ENCODE assay signal across 9 cellular contexts in the genomic region with DNA sequence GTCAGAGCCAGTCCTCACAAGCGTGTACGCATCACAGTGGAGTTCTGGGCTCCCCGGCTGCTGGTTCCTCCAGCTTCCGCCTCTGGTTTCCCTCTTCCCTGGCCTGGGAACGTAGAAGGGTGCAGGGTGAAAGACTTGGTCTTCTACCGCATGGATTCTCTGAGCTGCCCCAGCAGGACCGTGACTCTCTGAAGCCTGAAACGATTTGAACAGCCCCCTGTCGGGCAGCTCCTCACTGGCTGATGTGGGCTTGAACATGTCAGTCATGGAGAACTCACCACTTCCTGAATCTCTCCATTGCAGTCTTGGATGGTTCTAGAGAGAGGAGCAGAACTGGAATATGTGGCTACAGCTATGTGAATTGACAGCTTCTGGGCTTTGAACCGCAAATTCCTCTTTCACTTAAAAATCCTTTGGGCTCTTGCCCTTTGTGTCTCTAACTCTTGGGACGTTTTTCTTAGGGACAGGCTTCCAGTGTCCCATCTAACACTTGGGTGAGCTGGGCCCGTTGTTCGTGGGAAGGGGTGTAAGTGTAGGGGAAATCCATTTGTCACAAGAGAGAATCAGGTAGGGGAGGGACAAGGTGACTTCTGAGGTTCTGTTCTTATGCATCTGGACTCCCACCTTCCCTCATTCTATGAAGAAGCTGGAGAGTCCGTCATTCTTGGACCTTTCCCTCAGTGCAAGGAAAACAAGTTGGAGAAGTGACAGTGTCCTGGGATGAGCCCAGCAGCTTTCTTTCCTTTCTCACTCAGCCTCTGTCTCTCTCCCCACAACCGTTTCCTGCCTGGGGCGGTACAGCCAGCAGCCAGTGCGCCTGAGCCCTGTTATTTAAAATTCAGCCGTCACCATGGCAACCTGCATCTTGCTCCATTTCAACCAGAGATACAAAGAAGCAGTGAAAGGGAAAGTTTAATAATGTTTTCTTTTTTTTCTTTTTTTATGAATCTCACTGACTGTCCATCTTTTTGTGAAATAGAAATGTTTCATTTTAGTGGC.
DNase-seq lines count a peak whose midpoint lies in the region; ATAC-seq and TF ChIP-seq lines count a peak whose summit lies in the region.
"Had no signal": no experiment of that assay in that cellular context is flagged by ENCODE, and none has a peak within 500 bp of the region (broad histone marks: within the 10 kb centered on the region; RNA-seq: fewer than 3 reads in every experiment).

No MANE protein-coding gene starts in this region.

- no peak overlapping the region for H3K9ac ChIP-seq in SK-N-SH

- no peak overlapping the region for H3K4me2 ChIP-seq in SK-N-SH

- H3K9me3 Mint-ChIP-seq in central memory CD8-positive, alpha-beta T cell, result no peaks in the 10 kb centered on the region
- H3K9me3 Mint-ChIP-seq in natural killer cell, result no peaks in the 10 kb centered on the region

- H3K4me3 ChIP-seq in SK-N-SH (ENCODE audit: low read depth in 2 of 2, low read length in 1 of 2), result no peak overlapping the region
- no peak overlapping the region for H3K4me3 ChIP-seq in transverse colon
- H3K4me3 ChIP-seq in testis, result no peak overlapping the region

- intact Hi-C loops in natural killer cell (cut with micrococcal nuclease), result loop anchor here (2.0 kb wide), 1 partner anchor 38 kb away; no protein-coding TSS in a partner anchor
- intact Hi-C loops in transverse colon (cut with DNase I; ENCODE audit: low total_unique reads), result no loop called here
- intact Hi-C loops in testis (cut with DNase I; ENCODE audit: low total_unique reads), result no loop called here

- H3K27me3 ChIP-seq in SK-N-SH (ENCODE audit: insufficient read depth) (no peaks in the 10 kb centered on the region), transverse colon (no peaks in the 10 kb centered on the region), testis (no peaks in the 10 kb centered on the region)

- H3K9me2 ChIP-seq in SK-N-SH, result no peaks in the 10 kb centered on the region

- H3F3A ChIP-seq in SK-N-SH (replicated peaks; ENCODE audit: insufficient read depth), result no peaks in the 10 kb centered on the region

- CTCF ChIA-PET in SK-N-SH (lab: Yijun Ruan, JAX), result interaction anchor here (1.3 to 2.3 kb wide), 3 partner anchors 21 to 67 kb away, joined by 5 to 10 read pairs (median 9); no protein-coding TSS in a partner anchor

- no peak for TF ChIP-seq EP300 in SK-N-SH (IDR thresholded peaks at IDR 0.05; ENCODE audit: borderline replicate concordance in 1 of 2, low read depth in 1 of 2, low read length in 1 of 2)
- no peak for TF ChIP-seq EP300 in transverse colon (IDR thresholded peaks at IDR 0.05; ENCODE audit: low read depth)

- peak overlapping the region; percentile 42 for H3K4me3 Mint-ChIP-seq in central memory CD8-positive, alpha-beta T cell
- peak overlapping the region; percentile 43 for H3K4me3 Mint-ChIP-seq in natural killer cell

- POLR2A ChIA-PET in SK-N-SH (lab: Yijun Ruan, JAX), result no interaction called here

- in situ Hi-C loops in transverse colon (cut with MboI; ENCODE audit: low pct_ligation_motif_present in 1 of 4, low pct_unique_long_range_greater_than_20kb in 1 of 4, low sequenced_read_pairs in 3 of 4), result loop anchor here in 1 of 4 donors (25.0 kb wide), 1 partner anchor 281 kb away; no protein-coding TSS in a partner anchor

- no peaks in the 10 kb centered on the region for H3K79me2 ChIP-seq in SK-N-SH (ENCODE audit: insufficient read depth)

- no peak for TF ChIP-seq CTCF in SK-N-SH (IDR thresholded peaks at IDR 0.05)
- no peak for TF ChIP-seq CTCF in natural killer cell (IDR thresholded peaks at IDR 0.05)
- TF ChIP-seq CTCF in transverse colon (IDR thresholded peaks at IDR 0.05), result no peak
- TF ChIP-seq CTCF in testis (IDR thresholded peaks at IDR 0.05), result no peak

- H3K27ac ChIP-seq in SK-N-SH (ENCODE audit: low read depth in 2 of 2, low read length in 1 of 2) (no peak overlapping the region), transverse colon (no peak overlapping the region), testis (no peak overlapping the region)
- H3K27ac ChIP-seq: C4-2B had no signal

- peaks cover 7% of the 10 kb centered on the region for H3K27me3 Mint-ChIP-seq in central memory CD8-positive, alpha-beta T cell
- peaks cover 0 to 3% of the 10 kb centered on the region in 2 donors for H3K27me3 Mint-ChIP-seq in natural killer cell (ENCODE audit: low read depth in 2 of 2)

- no peak for TF ChIP-seq POLR2A in transverse colon (IDR thresholded peaks at IDR 0.05)
- no peak for TF ChIP-seq POLR2A in testis (IDR thresholded peaks at IDR 0.05)

- no peaks in the 10 kb centered on the region for H4K20me1 ChIP-seq in SK-N-SH (ENCODE audit: insufficient read depth)

- H3K4me1 ChIP-seq in SK-N-SH (ENCODE audit: control insufficient read depth in 1 of 2, insufficient read depth in 2 of 2, low read depth in 1 of 2, low read length in 1 of 2) (no peaks in the 10 kb centered on the region), transverse colon (peaks cover 0 to 8% (median 0%) of the 10 kb centered on the region in 4 donors), testis (peaks cover 3% of the 10 kb centered on the region)

- no peak for TF ChIP-seq RAD21 in SK-N-SH (IDR thresholded peaks at IDR 0.05; ENCODE audit: low read length)

- ATAC-seq in SK-N-SH treated with all-trans-retinoic acid at 6 μM for 48 hours (no peak), HG03066 (IDR thresholded peaks at IDR 0.05; ENCODE audit: low read depth, unreplicated experiment) (peak; percentile 70), natural killer cell (peak; percentile 75 to 81 (median 78))
- peak; percentile 62 to 71 for ATAC-seq in activated CD4-positive, CD25-positive, alpha-beta regulatory T cell treated with anti-CD3 and anti-CD28 coated beads, Interleukin-2, amount 50 U/mL, for 24 hours
- peak; percentile 91 for ATAC-seq in central memory CD8-positive, alpha-beta T cell (replicated peaks; ENCODE audit: extremely low read depth, poor library complexity, severe bottlenecking)

- H3K4me1 Mint-ChIP-seq in central memory CD8-positive, alpha-beta T cell, result peaks cover 28% of the 10 kb centered on the region
- H3K4me1 Mint-ChIP-seq in natural killer cell, result peaks cover 29 to 40% of the 10 kb centered on the region in 2 donors

- H3K9me3 ChIP-seq in SK-N-SH (no peaks in the 10 kb centered on the region), transverse colon (no peaks in the 10 kb centered on the region), testis (no peaks in the 10 kb centered on the region)

- peak overlapping the region; percentile 45; the same call in 1 of the 2 replicates for H2AFZ ChIP-seq in SK-N-SH (ENCODE audit: low read depth)

- DNase-seq in SK-N-SH (peak; percentile 23), natural killer cell (peak; percentile 60), transverse colon (peak; percentile 46), testis (no peak)
- peak; percentile 55 to 80 for DNase-seq in central memory CD8-positive, alpha-beta T cell (ENCODE audit: low spot score in 2 of 2)

- peak overlapping the region; percentile 96 for H3K27ac Mint-ChIP-seq in central memory CD8-positive, alpha-beta T cell (ENCODE audit: low read depth)
- H3K27ac Mint-ChIP-seq in natural killer cell, result peak overlapping the region; percentile 84 to 85

- peaks cover 17% of the 10 kb centered on the region for H3K36me3 Mint-ChIP-seq in central memory CD8-positive, alpha-beta T cell (ENCODE audit: insufficient read depth)
- H3K36me3 Mint-ChIP-seq in natural killer cell, result no peaks in the 10 kb centered on the region

- no peaks in the 10 kb centered on the region for H3K36me3 ChIP-seq in SK-N-SH (replicated peaks in 1 of 2; ENCODE audit: control insufficient read depth in 1 of 2, insufficient read depth in 2 of 2, low read length in 1 of 2)
- no peaks in the 10 kb centered on the region for H3K36me3 ChIP-seq in transverse colon
- H3K36me3 ChIP-seq in testis (ENCODE audit: low read depth, missing control alignments), result no peaks in the 10 kb centered on the region

- WGBS in SK-N-SH (ENCODE audit: low lambda C conversion rate), result 75% methylated on average over 17 of the region's 18 CpGs
- WGBS in transverse colon (ENCODE audit: low coverage in 1 of 2), 2 donors, result 66 to 73% methylated on average over 4 to 18 of the region's 18 CpGs
- WGBS in testis, 2 donors, result 75 to 77% methylated on average over 17 to 18 of the region's 18 CpGs

TF ChIP-seq in SK-N-SH, 30 proteins besides CTCF, POLR2A, EP300 and RAD21:
- TF ChIP-seq SMC3 (IDR thresholded peaks at IDR 0.05; ENCODE audit: low read depth, low read length), result no peak
- TF ChIP-seq, protein P1, sequence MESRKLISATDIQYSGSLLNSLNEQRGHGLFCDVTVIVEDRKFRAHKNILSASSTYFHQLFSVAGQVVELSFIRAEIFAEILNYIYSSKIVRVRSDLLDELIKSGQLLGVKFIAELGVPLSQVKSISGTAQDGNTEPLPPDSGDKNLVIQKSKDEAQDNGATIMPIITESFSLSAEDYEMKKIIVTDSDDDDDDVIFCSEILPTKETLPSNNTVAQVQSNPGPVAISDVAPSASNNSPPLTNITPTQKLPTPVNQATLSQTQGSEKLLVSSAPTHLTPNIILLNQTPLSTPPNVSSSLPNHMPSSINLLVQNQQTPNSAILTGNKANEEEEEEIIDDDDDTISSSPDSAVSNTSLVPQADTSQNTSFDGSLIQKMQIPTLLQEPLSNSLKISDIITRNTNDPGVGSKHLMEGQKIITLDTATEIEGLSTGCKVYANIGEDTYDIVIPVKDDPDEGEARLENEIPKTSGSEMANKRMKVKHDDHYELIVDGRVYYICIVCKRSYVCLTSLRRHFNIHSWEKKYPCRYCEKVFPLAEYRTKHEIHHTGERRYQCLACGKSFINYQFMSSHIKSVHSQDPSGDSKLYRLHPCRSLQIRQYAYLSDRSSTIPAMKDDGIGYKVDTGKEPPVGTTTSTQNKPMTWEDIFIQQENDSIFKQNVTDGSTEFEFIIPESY (IDR thresholded peaks at IDR 0.05; ENCODE audit: borderline replicate concordance, low read depth), result no peak
- no peak for TF ChIP-seq MXI1 (IDR thresholded peaks at IDR 0.05; ENCODE audit: low read depth, low read length)

TF ChIP-seq in SK-N-SH treated with all-trans-retinoic acid at 6 μM for 48 hours, 23 proteins besides CTCF, POLR2A, EP300 and RAD21 (continues in another document):
- no peak for TF ChIP-seq BACH2 (CRISPR knock-in tag; IDR thresholded peaks at IDR 0.05; ENCODE audit: borderline replicate concordance)
- TF ChIP-seq, protein P2, sequence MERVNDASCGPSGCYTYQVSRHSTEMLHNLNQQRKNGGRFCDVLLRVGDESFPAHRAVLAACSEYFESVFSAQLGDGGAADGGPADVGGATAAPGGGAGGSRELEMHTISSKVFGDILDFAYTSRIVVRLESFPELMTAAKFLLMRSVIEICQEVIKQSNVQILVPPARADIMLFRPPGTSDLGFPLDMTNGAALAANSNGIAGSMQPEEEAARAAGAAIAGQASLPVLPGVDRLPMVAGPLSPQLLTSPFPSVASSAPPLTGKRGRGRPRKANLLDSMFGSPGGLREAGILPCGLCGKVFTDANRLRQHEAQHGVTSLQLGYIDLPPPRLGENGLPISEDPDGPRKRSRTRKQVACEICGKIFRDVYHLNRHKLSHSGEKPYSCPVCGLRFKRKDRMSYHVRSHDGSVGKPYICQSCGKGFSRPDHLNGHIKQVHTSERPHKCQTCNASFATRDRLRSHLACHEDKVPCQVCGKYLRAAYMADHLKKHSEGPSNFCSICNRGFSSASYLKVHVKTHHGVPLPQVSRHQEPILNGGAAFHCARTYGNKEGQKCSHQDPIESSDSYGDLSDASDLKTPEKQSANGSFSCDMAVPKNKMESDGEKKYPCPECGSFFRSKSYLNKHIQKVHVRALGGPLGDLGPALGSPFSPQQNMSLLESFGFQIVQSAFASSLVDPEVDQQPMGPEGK (CRISPR knock-in tag; IDR thresholded peaks at IDR 0.05; ENCODE audit: borderline replicate concordance), result no peak
